In the genomic region with DNA sequence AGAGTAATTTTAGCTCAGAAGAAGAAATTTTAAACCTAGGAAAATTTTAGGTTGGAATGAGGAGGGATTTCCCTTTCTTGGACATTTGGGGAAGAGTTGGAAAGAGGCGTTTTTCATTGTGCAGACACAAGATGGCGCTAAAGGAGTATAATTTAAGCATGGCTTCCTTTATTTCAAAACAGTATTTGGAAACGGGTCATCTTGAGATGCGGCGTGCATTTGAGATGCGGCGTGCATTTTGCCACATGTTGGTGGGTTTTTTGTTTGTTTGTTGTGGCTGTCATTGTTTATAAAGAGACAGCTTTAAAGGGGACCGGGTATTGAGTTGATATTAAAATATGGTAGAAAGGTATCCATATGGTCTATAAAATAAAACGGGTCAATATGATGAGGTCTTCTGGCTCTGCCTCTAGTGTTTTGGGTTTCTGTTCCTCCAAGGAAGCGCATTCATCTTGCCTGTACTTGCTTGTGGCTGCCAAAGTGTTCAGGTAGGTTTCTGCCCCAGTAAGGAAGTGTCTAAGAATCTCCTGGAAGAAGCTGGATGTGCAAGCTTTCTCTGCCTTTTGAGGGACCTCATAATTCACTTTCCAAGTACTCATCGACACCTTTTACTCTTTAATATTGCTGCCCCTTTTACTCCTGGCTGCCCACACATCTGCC, we compare ENCODE assay signal across 1 cellular context.
TF ChIP-seq lines count a peak whose summit lies in the region.

No MANE protein-coding gene starts in this region.

TF ChIP-seq in liver, 16 proteins besides CTCF, POLR2A, EP300 and RAD21 (continued from another document):
- TF ChIP-seq, protein P1, sequence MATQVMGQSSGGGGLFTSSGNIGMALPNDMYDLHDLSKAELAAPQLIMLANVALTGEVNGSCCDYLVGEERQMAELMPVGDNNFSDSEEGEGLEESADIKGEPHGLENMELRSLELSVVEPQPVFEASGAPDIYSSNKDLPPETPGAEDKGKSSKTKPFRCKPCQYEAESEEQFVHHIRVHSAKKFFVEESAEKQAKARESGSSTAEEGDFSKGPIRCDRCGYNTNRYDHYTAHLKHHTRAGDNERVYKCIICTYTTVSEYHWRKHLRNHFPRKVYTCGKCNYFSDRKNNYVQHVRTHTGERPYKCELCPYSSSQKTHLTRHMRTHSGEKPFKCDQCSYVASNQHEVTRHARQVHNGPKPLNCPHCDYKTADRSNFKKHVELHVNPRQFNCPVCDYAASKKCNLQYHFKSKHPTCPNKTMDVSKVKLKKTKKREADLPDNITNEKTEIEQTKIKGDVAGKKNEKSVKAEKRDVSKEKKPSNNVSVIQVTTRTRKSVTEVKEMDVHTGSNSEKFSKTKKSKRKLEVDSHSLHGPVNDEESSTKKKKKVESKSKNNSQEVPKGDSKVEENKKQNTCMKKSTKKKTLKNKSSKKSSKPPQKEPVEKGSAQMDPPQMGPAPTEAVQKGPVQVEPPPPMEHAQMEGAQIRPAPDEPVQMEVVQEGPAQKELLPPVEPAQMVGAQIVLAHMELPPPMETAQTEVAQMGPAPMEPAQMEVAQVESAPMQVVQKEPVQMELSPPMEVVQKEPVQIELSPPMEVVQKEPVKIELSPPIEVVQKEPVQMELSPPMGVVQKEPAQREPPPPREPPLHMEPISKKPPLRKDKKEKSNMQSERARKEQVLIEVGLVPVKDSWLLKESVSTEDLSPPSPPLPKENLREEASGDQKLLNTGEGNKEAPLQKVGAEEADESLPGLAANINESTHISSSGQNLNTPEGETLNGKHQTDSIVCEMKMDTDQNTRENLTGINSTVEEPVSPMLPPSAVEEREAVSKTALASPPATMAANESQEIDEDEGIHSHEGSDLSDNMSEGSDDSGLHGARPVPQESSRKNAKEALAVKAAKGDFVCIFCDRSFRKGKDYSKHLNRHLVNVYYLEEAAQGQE (IDR thresholded peaks at IDR 0.05) = no peak
- TF ChIP-seq JUND (IDR thresholded peaks at IDR 0.05) (no peak), NR2F2 (IDR thresholded peaks at IDR 0.05) (no peak), HNF4A (conservative IDR thresholded peaks at IDR 0.05) (peak in 1 of 2 donors; percentile 17), YY1 (IDR thresholded peaks at IDR 0.05) (peak; percentile 64), TAF1 (conservative IDR thresholded peaks at IDR 0.05) (no peak), FOXA1 (IDR thresholded peaks at IDR 0.05) (no peak), HNF4G (IDR thresholded peaks at IDR 0.05) (no peak)
- TF ChIP-seq, protein P2, sequence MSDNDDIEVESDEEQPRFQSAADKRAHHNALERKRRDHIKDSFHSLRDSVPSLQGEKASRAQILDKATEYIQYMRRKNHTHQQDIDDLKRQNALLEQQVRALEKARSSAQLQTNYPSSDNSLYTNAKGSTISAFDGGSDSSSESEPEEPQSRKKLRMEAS (IDR thresholded peaks at IDR 0.05) = no peak
